1 cellular context compared by ENCODE assay signal in the genomic region with DNA sequence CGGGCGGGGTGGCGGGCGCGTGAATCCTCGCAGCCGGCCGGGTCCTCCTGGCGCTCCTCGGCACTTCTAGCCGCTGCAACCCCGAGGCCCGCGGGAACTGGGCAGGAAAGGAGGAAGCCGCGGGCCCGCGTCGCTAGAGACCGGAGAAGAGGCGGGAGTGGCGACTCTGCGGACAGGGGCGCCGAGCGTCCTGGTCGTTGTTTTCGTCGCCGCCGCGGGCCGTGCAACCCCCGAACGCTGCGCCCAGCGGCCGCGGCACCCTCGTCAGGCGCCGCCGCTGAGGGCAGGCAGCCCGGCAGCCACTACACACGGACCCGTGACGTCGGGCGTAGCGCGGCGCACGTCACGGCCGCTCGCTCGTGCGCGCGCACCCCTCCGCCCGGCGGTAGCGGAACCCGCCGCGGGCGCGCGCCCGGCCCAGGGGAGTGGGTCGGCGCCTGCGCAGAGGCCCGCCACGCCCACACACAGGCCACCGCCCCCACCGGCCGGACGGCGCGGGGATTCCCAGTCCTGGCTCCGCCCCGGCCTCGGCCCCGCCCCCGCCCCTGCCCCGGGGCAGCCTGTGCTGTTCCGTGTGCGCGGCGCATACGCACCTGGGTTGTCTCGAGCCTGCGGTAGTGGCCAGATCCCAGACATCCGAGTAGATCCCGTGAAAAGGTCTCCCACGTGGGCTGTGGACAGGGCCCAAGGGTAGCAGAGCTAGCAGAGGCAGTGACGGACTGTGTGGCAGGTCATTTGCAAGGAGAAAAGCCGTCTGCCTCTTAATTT.
TF ChIP-seq lines count a peak whose summit lies in the region.

A gene with protein sequence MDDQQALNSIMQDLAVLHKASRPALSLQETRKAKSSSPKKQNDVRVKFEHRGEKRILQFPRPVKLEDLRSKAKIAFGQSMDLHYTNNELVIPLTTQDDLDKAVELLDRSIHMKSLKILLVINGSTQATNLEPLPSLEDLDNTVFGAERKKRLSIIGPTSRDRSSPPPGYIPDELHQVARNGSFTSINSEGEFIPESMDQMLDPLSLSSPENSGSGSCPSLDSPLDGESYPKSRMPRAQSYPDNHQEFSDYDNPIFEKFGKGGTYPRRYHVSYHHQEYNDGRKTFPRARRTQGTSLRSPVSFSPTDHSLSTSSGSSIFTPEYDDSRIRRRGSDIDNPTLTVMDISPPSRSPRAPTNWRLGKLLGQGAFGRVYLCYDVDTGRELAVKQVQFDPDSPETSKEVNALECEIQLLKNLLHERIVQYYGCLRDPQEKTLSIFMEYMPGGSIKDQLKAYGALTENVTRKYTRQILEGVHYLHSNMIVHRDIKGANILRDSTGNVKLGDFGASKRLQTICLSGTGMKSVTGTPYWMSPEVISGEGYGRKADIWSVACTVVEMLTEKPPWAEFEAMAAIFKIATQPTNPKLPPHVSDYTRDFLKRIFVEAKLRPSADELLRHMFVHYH (minus strand): TSS at position 321 of the 768 bp plus-strand sequence. CDS start 44,846 bp downstream, outside the sequence.

TF ChIP-seq in K562, 482 proteins besides CTCF, POLR2A, EP300 and RAD21 (continued from another document and continues in another):
- peak; percentile 40 for TF ChIP-seq SAP30 (IDR thresholded peaks at IDR 0.05; ENCODE audit: borderline replicate concordance, insufficient read depth, low read depth, low read length, poor library complexity, severe bottlenecking)
- TF ChIP-seq CBX8 (IDR thresholded peaks at IDR 0.05; ENCODE audit: borderline replicate concordance, extremely low read depth, low read depth, low read length, poor library complexity, severe bottlenecking) = no peak
- TF ChIP-seq FOXM1 (IDR thresholded peaks at IDR 0.05; ENCODE audit: low read depth) = no peak
- TF ChIP-seq FOXM1 (CRISPR knock-in tag; IDR thresholded peaks at IDR 0.05; ENCODE audit: low read depth) = no peak
- TF ChIP-seq DMBX1 (CRISPR knock-in tag; IDR thresholded peaks at IDR 0.05; ENCODE audit: borderline replicate concordance) = no peak
- peak in 1 of 2 experiments; percentile 42; a peak in 1 of 4 replicates for TF ChIP-seq CSDE1 (IDR thresholded peaks at IDR 0.05)
- no peak for TF ChIP-seq RBM14 (IDR thresholded peaks at IDR 0.05; ENCODE audit: borderline replicate concordance, insufficient read depth, low read depth, low read length)
- TF ChIP-seq, protein P1, sequence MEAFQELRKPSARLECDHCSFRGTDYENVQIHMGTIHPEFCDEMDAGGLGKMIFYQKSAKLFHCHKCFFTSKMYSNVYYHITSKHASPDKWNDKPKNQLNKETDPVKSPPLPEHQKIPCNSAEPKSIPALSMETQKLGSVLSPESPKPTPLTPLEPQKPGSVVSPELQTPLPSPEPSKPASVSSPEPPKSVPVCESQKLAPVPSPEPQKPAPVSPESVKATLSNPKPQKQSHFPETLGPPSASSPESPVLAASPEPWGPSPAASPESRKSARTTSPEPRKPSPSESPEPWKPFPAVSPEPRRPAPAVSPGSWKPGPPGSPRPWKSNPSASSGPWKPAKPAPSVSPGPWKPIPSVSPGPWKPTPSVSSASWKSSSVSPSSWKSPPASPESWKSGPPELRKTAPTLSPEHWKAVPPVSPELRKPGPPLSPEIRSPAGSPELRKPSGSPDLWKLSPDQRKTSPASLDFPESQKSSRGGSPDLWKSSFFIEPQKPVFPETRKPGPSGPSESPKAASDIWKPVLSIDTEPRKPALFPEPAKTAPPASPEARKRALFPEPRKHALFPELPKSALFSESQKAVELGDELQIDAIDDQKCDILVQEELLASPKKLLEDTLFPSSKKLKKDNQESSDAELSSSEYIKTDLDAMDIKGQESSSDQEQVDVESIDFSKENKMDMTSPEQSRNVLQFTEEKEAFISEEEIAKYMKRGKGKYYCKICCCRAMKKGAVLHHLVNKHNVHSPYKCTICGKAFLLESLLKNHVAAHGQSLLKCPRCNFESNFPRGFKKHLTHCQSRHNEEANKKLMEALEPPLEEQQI (IDR thresholded peaks at IDR 0.05) = no peak
- peak; percentile 61 for TF ChIP-seq MEIS2 (IDR thresholded peaks at IDR 0.05; ENCODE audit: partially characterized antibody)
- TF ChIP-seq ZFX (CRISPR knock-in tag; IDR thresholded peaks at IDR 0.05) = peak; percentile 94
- no peak for TF ChIP-seq SP2 (IDR thresholded peaks at IDR 0.05; ENCODE audit: extremely low read depth, low read depth, low read length, poor library complexity, severe bottlenecking)
- TF ChIP-seq ZFP36 (IDR thresholded peaks at IDR 0.05; ENCODE audit: low read depth, low read length, partially characterized antibody) = no peak
- no peak for TF ChIP-seq NFIC (IDR thresholded peaks at IDR 0.05)
- TF ChIP-seq CCNT2 (IDR thresholded peaks at IDR 0.05; ENCODE audit: borderline replicate concordance, extremely low read depth, insufficient read length, low read depth, low read length) = peak; percentile 58
- no peak for TF ChIP-seq STAT6 (CRISPR knock-in tag; IDR thresholded peaks at IDR 0.05)
- TF ChIP-seq MAFG (tag; conservative IDR thresholded peaks at IDR 0.05) = no peak
- no peak for TF ChIP-seq ZNF3 (CRISPR knock-in tag; IDR thresholded peaks at IDR 0.05)
- TF ChIP-seq SNRNP70 (optimal IDR thresholded peaks at IDR 0.05; ENCODE audit: low read depth, low read length) = no peak
- TF ChIP-seq ZNF583 (CRISPR knock-in tag; IDR thresholded peaks at IDR 0.05) = no peak
- TF ChIP-seq CHD4 (IDR thresholded peaks at IDR 0.05; ENCODE audit: insufficient read depth, insufficient replicate concordance, low read depth, low read length, poor library complexity, severe bottlenecking) = no peak
- TF ChIP-seq, protein P2, sequence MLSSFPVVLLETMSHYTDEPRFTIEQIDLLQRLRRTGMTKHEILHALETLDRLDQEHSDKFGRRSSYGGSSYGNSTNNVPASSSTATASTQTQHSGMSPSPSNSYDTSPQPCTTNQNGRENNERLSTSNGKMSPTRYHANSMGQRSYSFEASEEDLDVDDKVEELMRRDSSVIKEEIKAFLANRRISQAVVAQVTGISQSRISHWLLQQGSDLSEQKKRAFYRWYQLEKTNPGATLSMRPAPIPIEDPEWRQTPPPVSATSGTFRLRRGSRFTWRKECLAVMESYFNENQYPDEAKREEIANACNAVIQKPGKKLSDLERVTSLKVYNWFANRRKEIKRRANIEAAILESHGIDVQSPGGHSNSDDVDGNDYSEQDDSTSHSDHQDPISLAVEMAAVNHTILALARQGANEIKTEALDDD (IDR thresholded peaks at IDR 0.05) = no peak
- no peak for TF ChIP-seq GTF2A2 (tag; IDR thresholded peaks at IDR 0.05)
- TF ChIP-seq, protein P3, sequence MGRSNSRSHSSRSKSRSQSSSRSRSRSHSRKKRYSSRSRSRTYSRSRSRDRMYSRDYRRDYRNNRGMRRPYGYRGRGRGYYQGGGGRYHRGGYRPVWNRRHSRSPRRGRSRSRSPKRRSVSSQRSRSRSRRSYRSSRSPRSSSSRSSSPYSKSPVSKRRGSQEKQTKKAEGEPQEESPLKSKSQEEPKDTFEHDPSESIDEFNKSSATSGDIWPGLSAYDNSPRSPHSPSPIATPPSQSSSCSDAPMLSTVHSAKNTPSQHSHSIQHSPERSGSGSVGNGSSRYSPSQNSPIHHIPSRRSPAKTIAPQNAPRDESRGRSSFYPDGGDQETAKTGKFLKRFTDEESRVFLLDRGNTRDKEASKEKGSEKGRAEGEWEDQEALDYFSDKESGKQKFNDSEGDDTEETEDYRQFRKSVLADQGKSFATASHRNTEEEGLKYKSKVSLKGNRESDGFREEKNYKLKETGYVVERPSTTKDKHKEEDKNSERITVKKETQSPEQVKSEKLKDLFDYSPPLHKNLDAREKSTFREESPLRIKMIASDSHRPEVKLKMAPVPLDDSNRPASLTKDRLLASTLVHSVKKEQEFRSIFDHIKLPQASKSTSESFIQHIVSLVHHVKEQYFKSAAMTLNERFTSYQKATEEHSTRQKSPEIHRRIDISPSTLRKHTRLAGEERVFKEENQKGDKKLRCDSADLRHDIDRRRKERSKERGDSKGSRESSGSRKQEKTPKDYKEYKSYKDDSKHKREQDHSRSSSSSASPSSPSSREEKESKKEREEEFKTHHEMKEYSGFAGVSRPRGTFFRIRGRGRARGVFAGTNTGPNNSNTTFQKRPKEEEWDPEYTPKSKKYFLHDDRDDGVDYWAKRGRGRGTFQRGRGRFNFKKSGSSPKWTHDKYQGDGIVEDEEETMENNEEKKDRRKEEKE (IDR thresholded peaks at IDR 0.05; ENCODE audit: borderline replicate concordance in 1 of 2, control insufficient read depth in 1 of 2, low read depth in 2 of 2, low read length in 1 of 2) = 0 out of 4 replicates have a peak, but pooled peaks of 1 of the 2 experiments have one; percentile 15
- no peak for TF ChIP-seq ESRRA (IDR thresholded peaks at IDR 0.05; ENCODE audit: borderline replicate concordance, low read depth)
- TF ChIP-seq ZNF174 (CRISPR knock-in tag; IDR thresholded peaks at IDR 0.05) = no peak
- no peak for TF ChIP-seq KAT2B (IDR thresholded peaks at IDR 0.05; ENCODE audit: low read depth, low read length)
- TF ChIP-seq BCL6 (CRISPR knock-in tag; IDR thresholded peaks at IDR 0.05) = no peak
- no peak for TF ChIP-seq ZNF431 (CRISPR knock-in tag; IDR thresholded peaks at IDR 0.05)
- TF ChIP-seq, protein P4, sequence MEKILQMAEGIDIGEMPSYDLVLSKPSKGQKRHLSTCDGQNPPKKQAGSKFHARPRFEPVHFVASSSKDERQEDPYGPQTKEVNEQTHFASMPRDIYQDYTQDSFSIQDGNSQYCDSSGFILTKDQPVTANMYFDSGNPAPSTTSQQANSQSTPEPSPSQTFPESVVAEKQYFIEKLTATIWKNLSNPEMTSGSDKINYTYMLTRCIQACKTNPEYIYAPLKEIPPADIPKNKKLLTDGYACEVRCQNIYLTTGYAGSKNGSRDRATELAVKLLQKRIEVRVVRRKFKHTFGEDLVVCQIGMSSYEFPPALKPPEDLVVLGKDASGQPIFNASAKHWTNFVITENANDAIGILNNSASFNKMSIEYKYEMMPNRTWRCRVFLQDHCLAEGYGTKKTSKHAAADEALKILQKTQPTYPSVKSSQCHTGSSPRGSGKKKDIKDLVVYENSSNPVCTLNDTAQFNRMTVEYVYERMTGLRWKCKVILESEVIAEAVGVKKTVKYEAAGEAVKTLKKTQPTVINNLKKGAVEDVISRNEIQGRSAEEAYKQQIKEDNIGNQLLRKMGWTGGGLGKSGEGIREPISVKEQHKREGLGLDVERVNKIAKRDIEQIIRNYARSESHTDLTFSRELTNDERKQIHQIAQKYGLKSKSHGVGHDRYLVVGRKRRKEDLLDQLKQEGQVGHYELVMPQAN (IDR thresholded peaks at IDR 0.05; ENCODE audit: borderline replicate concordance) = peak; percentile 38; the same call in 1 of the 2 replicates
- no peak for TF ChIP-seq NCOA1 (IDR thresholded peaks at IDR 0.05; ENCODE audit: low read depth)
- TF ChIP-seq ZNF644 (tag; IDR thresholded peaks at IDR 0.05; ENCODE audit: low read depth) = no peak
- no peak for TF ChIP-seq ZNF121 (CRISPR knock-in tag; conservative IDR thresholded peaks at IDR 0.05)
- no peak for TF ChIP-seq HES1 (IDR thresholded peaks at IDR 0.05; ENCODE audit: low read depth)
- TF ChIP-seq ATF1 (CRISPR knock-in tag; IDR thresholded peaks at IDR 0.05) = peak; percentile 41; the same call in 1 of the 2 replicates
- TF ChIP-seq ATF1 (tag; IDR thresholded peaks at IDR 0.05) = peak; percentile 96
- TF ChIP-seq KLF16 (IDR thresholded peaks at IDR 0.05) = no peak
- peak; percentile 64 for TF ChIP-seq PCBP1 (IDR thresholded peaks at IDR 0.05; ENCODE audit: low read depth, low read length, poor library complexity, severe bottlenecking)
- TF ChIP-seq SREBF2 (CRISPR knock-in tag; IDR thresholded peaks at IDR 0.05) = no peak
- peak; percentile 68 for TF ChIP-seq POLR2B (IDR thresholded peaks at IDR 0.05; ENCODE audit: low read depth, partially characterized antibody)
- TF ChIP-seq, protein P5, sequence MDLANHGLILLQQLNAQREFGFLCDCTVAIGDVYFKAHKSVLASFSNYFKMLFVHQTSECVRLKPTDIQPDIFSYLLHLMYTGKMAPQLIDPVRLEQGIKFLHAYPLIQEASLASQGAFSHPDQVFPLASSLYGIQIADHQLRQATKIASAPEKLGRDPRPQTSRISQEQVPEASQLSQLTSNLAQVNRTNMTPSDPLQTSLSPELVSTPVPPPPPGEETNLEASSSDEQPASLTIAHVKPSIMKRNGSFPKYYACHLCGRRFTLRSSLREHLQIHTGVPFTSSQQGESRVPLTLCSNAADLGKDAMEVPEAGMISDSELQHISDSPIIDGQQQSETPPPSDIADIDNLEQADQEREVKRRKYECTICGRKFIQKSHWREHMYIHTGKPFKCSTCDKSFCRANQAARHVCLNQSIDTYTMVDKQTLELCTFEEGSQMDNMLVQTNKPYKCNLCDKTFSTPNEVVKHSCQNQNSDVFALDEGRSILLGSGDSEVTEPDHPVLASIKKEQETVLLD (IDR thresholded peaks at IDR 0.05) = no peak
- TF ChIP-seq LEF1 (IDR thresholded peaks at IDR 0.05) = no peak
- TF ChIP-seq THRAP3 (IDR thresholded peaks at IDR 0.05; ENCODE audit: borderline replicate concordance) = no peak
- TF ChIP-seq CC2D1A (IDR thresholded peaks at IDR 0.05) = 0 out of 2 replicates have a peak, but pooled peaks have one; percentile 49
